ENCODE assay signal across 8 cellular contexts in genomic region chr17:79839363-79840203, GRCh38. TPM values are rescaled to one million over a fixed set of nuclear protein-coding genes. Genes with fewer than 3 reads are reported as not detected.
A peak's percentile ranks its signal among the peaks of the same experiment; 100 is the strongest.
DNase-seq lines count a peak whose midpoint lies in the region; ATAC-seq and TF ChIP-seq lines count a peak whose summit lies in the region.

Gene CBX4 (minus strand): TSS chr17:79839440. CDS start chr17:79839251, 189 bp downstream.

- peaks cover 20% of the 10 kb centered on the region for H3K27me3 Mint-ChIP-seq in activated B cell treated with CpG ODN at 0.5 μM for 24 hours

- intact Hi-C loops in activated B cell treated with CpG ODN at 0.5 μM for 24 hours (cut with micrococcal nuclease): loop anchor here (1.0 to 5.0 kb wide), 9 partner anchors 24 to 308 kb away; partner anchors contain the start of genes CBX8, CCDC40, EIF4A3 and ENPP7

- DNase-seq in A172 (ENCODE audit: low spot score) (peak; percentile 85), NCI-H2227 treated with DMSO at 0.1 percent for 48 hours (lab: John Stamatoyannopoulos, UW) (peak; percentile 91), activated B cell treated with CpG ODN at 0.5 μM for 24 hours (peak; percentile 87), caudate nucleus (lab: John Stamatoyannopoulos, UW) (peak; percentile 17 to 98 (median 93)), islet precursor cell (peak; percentile 98)
- DNase-seq in stimulated activated CD4-positive, alpha-beta T cell treated with anti-CD3 and anti-CD28 coated beads, Interleukin-12 subunit alpha, Interleukin-12 subunit beta, amount 100 ng/mL, for 4 hours: peak; percentile 88

- ATAC-seq in HG03139 (IDR thresholded peaks at IDR 0.05; ENCODE audit: unreplicated experiment) (peak; percentile 59), activated B cell treated with CpG ODN at 0.5 μM for 24 hours (ENCODE audit: low read depth) (peak; percentile 77)

- peaks cover 65% of the 10 kb centered on the region for H3K4me1 Mint-ChIP-seq in activated B cell treated with CpG ODN at 0.5 μM for 24 hours

- no peaks in the 10 kb centered on the region for H3K9me3 Mint-ChIP-seq in activated B cell treated with CpG ODN at 0.5 μM for 24 hours

- TF ChIP-seq CTCF in activated B cell treated with CpG ODN at 0.5 μM for 24 hours (IDR thresholded peaks at IDR 0.05): peak; percentile 46

- H3K27ac ChIP-seq in caudate nucleus (ENCODE audit: low read depth, low read length): peak within 1 kb of the TSS; percentile 91

- H3K27ac Mint-ChIP-seq in activated B cell treated with CpG ODN at 0.5 μM for 24 hours: peak within 1 kb of the TSS; percentile 95

- CTCF ChIA-PET in activated B cell treated with CpG ODN at 0.5 μM for 24 hours (lab: Charles Lee): interaction anchor here (1.4 to 1.8 kb wide), 6 partner anchors 20 to 131 kb away, joined by 3 to 7 read pairs (median 4); no protein-coding TSS in a partner anchor

- TF ChIP-seq POLR2A in GM18526 (IDR thresholded peaks at IDR 0.05; ENCODE audit: extremely low read depth, insufficient read length): peak; percentile 93

- peaks cover 25% of the 10 kb centered on the region for H3K36me3 Mint-ChIP-seq in activated B cell treated with CpG ODN at 0.5 μM for 24 hours (ENCODE audit: low read depth)

- POLR2A ChIA-PET in activated B cell treated with CpG ODN at 0.5 μM for 24 hours (lab: Charles Lee): interaction anchor here (0.5 to 7.2 kb wide), 25 partner anchors 10 to 1673 kb away, joined by 3 to 212 read pairs (median 4); partner anchors contain the start of genes ACTG1 and CBX8

- peak within 1 kb of the TSS; percentile 95 for H3K4me3 Mint-ChIP-seq in activated B cell treated with CpG ODN at 0.5 μM for 24 hours

RNA-seq across cellular contexts. Expression of gene CBX4, which starts in this region (rescaled TPM):
- total RNA-seq in A172 (2014; rRNA removed; shearing (Covaris generic)): 17.2 and 20.5 TPM in 2 replicates
- total RNA-seq in activated B cell treated with CpG ODN at 0.5 μM for 24 hours: 55.6 and 56.3 TPM in 2 replicates

Comparison
In these comparisons a context has a peak if more than half of its experiments do, and no peak if none do; other contexts are left out.
1. Peak in every context shown above with its lines: DNase-seq, ATAC-seq and H3K27ac ChIP-seq.